In genomic region chr12:132449565-132450390, GRCh38 we compare ENCODE assay signal across 11 cellular contexts. TPM values are rescaled to one million over a fixed set of nuclear protein-coding genes. Genes with fewer than 3 reads are reported as not detected.
A peak's percentile ranks its signal among the peaks of the same experiment; 100 is the strongest.
DNase-seq lines count a peak whose midpoint lies in the region; ATAC-seq and TF ChIP-seq lines count a peak whose summit lies in the region.
"Had no signal": no experiment of that assay in that cellular context is flagged by ENCODE, and none has a peak within 500 bp of the region (broad histone marks: within the 10 kb centered on the region; RNA-seq: fewer than 3 reads in every experiment).

No MANE protein-coding gene starts in this region.

- TF ChIP-seq CTCF in GM06990 (IDR thresholded peaks at IDR 0.05; ENCODE audit: insufficient read depth, low read length, poor library complexity, severe bottlenecking) = no peak
- no peak for TF ChIP-seq CTCF in Caco-2 (IDR thresholded peaks at IDR 0.05; ENCODE audit: insufficient read depth in 1 of 2, low read depth in 1 of 2, low read length in 1 of 2, severe bottlenecking in 1 of 2, unreplicated experiment in 1 of 2)

- H3K4me1 Mint-ChIP-seq in activated CD4-positive, alpha-beta memory T cell treated with anti-CD3 and anti-CD28 coated beads, Interleukin-2, amount 10 ng/mL, durations not matched to agents 7 days and 5 days = peaks cover 30% of the 10 kb centered on the region
- peaks cover 9% of the 10 kb centered on the region for H3K4me1 Mint-ChIP-seq in Caco-2 (ENCODE audit: low read depth, unreplicated experiment)

- H3K9me3 ChIP-seq in Caco-2 = no peaks in the 10 kb centered on the region
- H3K9me3 ChIP-seq: stomach had no signal

- H3K27me3 ChIP-seq in GM06990 (replicated peaks; ENCODE audit: control insufficient read depth, insufficient read depth, low read length) (no peaks in the 10 kb centered on the region), Caco-2 (replicated peaks; ENCODE audit: control insufficient read depth, insufficient read depth, low read length) (no peaks in the 10 kb centered on the region)

- CTCF ChIA-PET in activated CD4-positive, alpha-beta memory T cell treated with anti-CD3 and anti-CD28 coated beads, Interleukin-2, amount 10 ng/mL, durations not matched to agents 7 days and 5 days (lab: Charles Lee) = interaction anchor here (0.7 to 1.0 kb wide), 2 partner anchors 13 to 21 kb away, joined by 3 to 4 read pairs; no protein-coding TSS in a partner anchor
- CTCF ChIA-PET in Caco-2 (lab: Charles Lee) = no interaction called here

- H3K36me3 ChIP-seq in GM06990 (ENCODE audit: control insufficient read depth, insufficient read depth, low read length) = no peaks in the 10 kb centered on the region
- no peaks in the 10 kb centered on the region for H3K36me3 ChIP-seq in Caco-2 (ENCODE audit: control insufficient read depth, insufficient read depth, low read length)
- H3K36me3 ChIP-seq: stomach had no signal

- POLR2A ChIA-PET in activated CD4-positive, alpha-beta memory T cell treated with anti-CD3 and anti-CD28 coated beads, Interleukin-2, amount 10 ng/mL, durations not matched to agents 7 days and 5 days (lab: Charles Lee) = interaction anchor here (1.3 to 1.5 kb wide), 4 partner anchors 13 to 39 kb away, joined by 3 to 5 read pairs (median 4); no protein-coding TSS in a partner anchor
- POLR2A ChIA-PET in Caco-2 (lab: Charles Lee) = no interaction called here

- no peak overlapping the region for H3K4me3 ChIP-seq in GM06990 (replicated peaks; ENCODE audit: low read depth, low read length)
- H3K4me3 ChIP-seq in Caco-2 (ENCODE audit: low read depth, low read length) = no peak overlapping the region
- H3K4me3 ChIP-seq: stomach had no signal

- ATAC-seq in GM19328 (IDR thresholded peaks at IDR 0.05; ENCODE audit: unreplicated experiment) (peak; percentile 75), HG02981 (IDR thresholded peaks at IDR 0.05; ENCODE audit: unreplicated experiment) (peak; percentile 43)
- no peak for ATAC-seq in activated CD4-positive, CD25-positive, alpha-beta regulatory T cell treated with anti-CD3 and anti-CD28 coated beads, Interleukin-2, amount 50 U/mL, for 24 hours

- peak overlapping the region; percentile 48 for H3K27ac Mint-ChIP-seq in activated CD4-positive, alpha-beta memory T cell treated with anti-CD3 and anti-CD28 coated beads, Interleukin-2, amount 10 ng/mL, durations not matched to agents 7 days and 5 days
- H3K27ac Mint-ChIP-seq in Caco-2 (ENCODE audit: unreplicated experiment) = no peak overlapping the region

- H3K27me3 Mint-ChIP-seq in activated CD4-positive, alpha-beta memory T cell treated with anti-CD3 and anti-CD28 coated beads, Interleukin-2, amount 10 ng/mL, durations not matched to agents 7 days and 5 days = peaks cover 4% of the 10 kb centered on the region
- no peaks in the 10 kb centered on the region for H3K27me3 Mint-ChIP-seq in Caco-2 (ENCODE audit: insufficient read depth, unreplicated experiment)

- no peaks in the 10 kb centered on the region for H3K9me3 Mint-ChIP-seq in activated CD4-positive, alpha-beta memory T cell treated with anti-CD3 and anti-CD28 coated beads, Interleukin-2, amount 10 ng/mL, durations not matched to agents 7 days and 5 days
- no peaks in the 10 kb centered on the region for H3K9me3 Mint-ChIP-seq in Caco-2 (ENCODE audit: unreplicated experiment)

- DNase-seq in GM06990 (ENCODE audit: extremely low read depth, insufficient read length) (peak; percentile 63), middle frontal gyrus (ENCODE audit: extremely low spot score, low spot score) (no peak), Caco-2 (no peak), anterior cingulate cortex (lab: John Stamatoyannopoulos, UW) (no peak)
- peak; percentile 43 for DNase-seq in activated CD4-positive, alpha-beta memory T cell treated with anti-CD3 and anti-CD28 coated beads, Interleukin-2, amount 10 ng/mL, durations not matched to agents 7 days and 5 days
- DNase-seq: activated CD4-positive, alpha-beta T cell treated with anti-CD3 and anti-CD28 coated beads for 4 hours; NCI-H526; stomach had no signal

- intact Hi-C loops in Caco-2 (cut with micrococcal nuclease; ENCODE audit: unreplicated experiment) = no loop called here

- H3K4me1 ChIP-seq in Caco-2 = no peaks in the 10 kb centered on the region

- H3K4me3 Mint-ChIP-seq in activated CD4-positive, alpha-beta memory T cell treated with anti-CD3 and anti-CD28 coated beads, Interleukin-2, amount 10 ng/mL, durations not matched to agents 7 days and 5 days = no peak overlapping the region
- H3K4me3 Mint-ChIP-seq in Caco-2 (ENCODE audit: unreplicated experiment) = no peak overlapping the region

- H3K36me3 Mint-ChIP-seq in activated CD4-positive, alpha-beta memory T cell treated with anti-CD3 and anti-CD28 coated beads, Interleukin-2, amount 10 ng/mL, durations not matched to agents 7 days and 5 days (ENCODE audit: low read depth) = peaks cover 1% of the 10 kb centered on the region
- H3K36me3 Mint-ChIP-seq in Caco-2 (ENCODE audit: insufficient read depth, unreplicated experiment) = peaks cover 11% of the 10 kb centered on the region

- no TSS peak for BruUV-seq in Caco-2 (replicated peaks; lab: Mats Ljungman, UMichigan)

RNA-seq across cellular contexts. Expression of gene FBRSL1, which starts 40.2 kb away (rescaled TPM):
- total RNA-seq in activated CD4-positive, alpha-beta memory T cell treated with anti-CD3 and anti-CD28 coated beads, Interleukin-2, amount 10 ng/mL, durations not matched to agents 7 days and 5 days = 10 to 100 TPM; 36.7 to 47.0 TPM
- total RNA-seq in Caco-2 (2022) = 90.3 and 96.1 TPM in 2 replicates

Comparison
In these comparisons a context has a peak if more than half of its experiments do, and no peak if none do; other contexts are left out.
1. DNase-seq: peak in GM06990 (single experiment) and activated CD4-positive, alpha-beta memory T cell treated with anti-CD3 and anti-CD28 coated beads, Interleukin-2, amount 10 ng/mL, durations not matched to agents 7 days and 5 days (single experiment); none in middle frontal gyrus (single experiment), Caco-2 (0 of 2) and anterior cingulate cortex (0 of 58).
2. ATAC-seq: peak in GM19328 (single experiment) and HG02981 (single experiment); none in activated CD4-positive, CD25-positive, alpha-beta regulatory T cell treated with anti-CD3 and anti-CD28 coated beads, Interleukin-2, amount 50 U/mL, for 24 hours (0 of 2).